ENCODE assay signal across 25 cellular contexts in the genomic region with DNA sequence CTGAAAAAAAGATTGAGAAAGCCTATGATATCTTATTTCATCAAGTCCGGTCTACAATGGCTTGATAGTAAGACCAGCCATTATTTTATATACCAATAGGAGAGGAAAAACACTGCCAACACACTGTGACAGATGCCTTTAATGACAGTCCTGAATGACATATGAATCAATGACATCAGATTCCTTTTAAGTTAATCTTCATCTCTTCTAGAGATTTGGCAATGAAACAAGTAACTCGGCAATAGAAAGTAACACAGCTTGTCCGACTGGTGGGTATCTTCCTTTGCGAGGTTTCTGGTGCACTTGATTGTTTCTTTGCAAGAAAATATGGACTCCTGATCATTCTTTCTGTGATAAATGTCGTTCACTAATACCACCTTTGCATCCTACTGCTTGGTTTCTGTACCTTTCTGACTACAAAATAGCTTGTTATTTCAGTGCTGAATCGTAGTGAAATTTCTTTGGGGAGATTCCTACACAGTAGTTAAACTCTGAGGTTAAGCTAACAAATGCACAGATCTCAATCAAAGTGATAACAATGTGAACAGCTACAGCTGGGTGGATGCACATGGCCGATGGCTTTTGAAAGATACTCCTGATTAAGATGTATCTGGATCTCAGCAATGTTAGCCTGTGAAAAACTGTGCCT.
"Had no signal": no experiment of that assay in that cellular context is flagged by ENCODE, and none has a peak within 500 bp of the region (broad histone marks: within the 10 kb centered on the region; RNA-seq: fewer than 3 reads in every experiment).

No MANE protein-coding gene starts in this region.

- DNase-seq: dermis blood vessel endothelial cell; effector memory CD4-positive, alpha-beta T cell; foreskin keratinocyte; heart left ventricle; kidney; natural killer cell; stimulated activated CD4-positive, alpha-beta T cell treated with anti-CD3 and anti-CD28 coated beads, Interleukin-2, amount 100 ng/mL, for 24 hours; stimulated activated CD4-positive, alpha-beta T cell treated with anti-CD3 and anti-CD28 coated beads, Interleukin-4, amount 100 ng/mL, for 24 hours; thyroid gland; trophoblast cell had no signal

- H3K27me3 ChIP-seq: esophagus muscularis mucosa, gastroesophageal sphincter, heart left ventricle, hepatocyte, right atrium auricular region, suprapubic skin, thyroid gland, vagina had no signal

- H3K27ac ChIP-seq: esophagus muscularis mucosa, foreskin keratinocyte, gastroesophageal sphincter, heart left ventricle, hepatocyte, parathyroid adenoma, right atrium auricular region, suprapubic skin, vagina had no signal

- H3K4me1 ChIP-seq: esophagus muscularis mucosa, foreskin keratinocyte, heart left ventricle, parathyroid adenoma, right atrium auricular region, vagina had no signal

- H3K36me3 ChIP-seq: esophagus muscularis mucosa, gastroesophageal sphincter, right atrium auricular region, suprapubic skin, thyroid gland, vagina had no signal

- H3K9me3 ChIP-seq: esophagus muscularis mucosa, gastroesophageal sphincter, suprapubic skin, thyroid gland had no signal

- H3K4me3 Mint-ChIP-seq: memory B cell; natural killer cell; stimulated activated memory B cell treated with anti-CD40 and anti-IgM and Interleukin-4, amounts not matched to agents 10 μg/mL and 1 μg/mL and 100 μg/mL, for 72 hours; stimulated activated naive CD8-positive, alpha-beta T cell treated with anti-CD3 and anti-CD28 coated beads, Interleukin-15, Interleukin-2, amounts not matched to agents 100 ng/mL and 50 ng/mL, for 24 hours had no signal

- ATAC-seq: foreskin keratinocyte; gastroesophageal sphincter; heart left ventricle; left lobe of liver; natural killer cell; sciatic nerve; stimulated activated memory B cell treated with anti-CD40 and anti-IgM and Interleukin-4, amounts not matched to agents 10 μg/mL and 1 μg/mL and 100 μg/mL, for 72 hours had no signal

- H3K4me3 ChIP-seq: coronary artery, esophagus muscularis mucosa, gastroesophageal sphincter, heart left ventricle, hepatocyte, lung, right atrium auricular region, suprapubic skin, thyroid gland, vagina had no signal

- H3K27me3 Mint-ChIP-seq: memory B cell; progenitor cell of endocrine pancreas; stimulated activated memory B cell treated with anti-CD40 and anti-IgM and Interleukin-4, amounts not matched to agents 10 μg/mL and 1 μg/mL and 100 μg/mL, for 72 hours; stimulated activated naive CD8-positive, alpha-beta T cell treated with anti-CD3 and anti-CD28 coated beads, Interleukin-15, Interleukin-2, amounts not matched to agents 100 ng/mL and 50 ng/mL, for 24 hours had no signal

- H3K27ac Mint-ChIP-seq: memory B cell; natural killer cell; progenitor cell of endocrine pancreas; stimulated activated memory B cell treated with anti-CD40 and anti-IgM and Interleukin-4, amounts not matched to agents 10 μg/mL and 1 μg/mL and 100 μg/mL, for 72 hours; stimulated activated naive CD8-positive, alpha-beta T cell treated with anti-CD3 and anti-CD28 coated beads, Interleukin-15, Interleukin-2, amounts not matched to agents 100 ng/mL and 50 ng/mL, for 24 hours had no signal

- H3K4me1 Mint-ChIP-seq: memory B cell; natural killer cell; stimulated activated memory B cell treated with anti-CD40 and anti-IgM and Interleukin-4, amounts not matched to agents 10 μg/mL and 1 μg/mL and 100 μg/mL, for 72 hours had no signal
